8 cellular contexts compared by ENCODE assay signal in the genomic region with DNA sequence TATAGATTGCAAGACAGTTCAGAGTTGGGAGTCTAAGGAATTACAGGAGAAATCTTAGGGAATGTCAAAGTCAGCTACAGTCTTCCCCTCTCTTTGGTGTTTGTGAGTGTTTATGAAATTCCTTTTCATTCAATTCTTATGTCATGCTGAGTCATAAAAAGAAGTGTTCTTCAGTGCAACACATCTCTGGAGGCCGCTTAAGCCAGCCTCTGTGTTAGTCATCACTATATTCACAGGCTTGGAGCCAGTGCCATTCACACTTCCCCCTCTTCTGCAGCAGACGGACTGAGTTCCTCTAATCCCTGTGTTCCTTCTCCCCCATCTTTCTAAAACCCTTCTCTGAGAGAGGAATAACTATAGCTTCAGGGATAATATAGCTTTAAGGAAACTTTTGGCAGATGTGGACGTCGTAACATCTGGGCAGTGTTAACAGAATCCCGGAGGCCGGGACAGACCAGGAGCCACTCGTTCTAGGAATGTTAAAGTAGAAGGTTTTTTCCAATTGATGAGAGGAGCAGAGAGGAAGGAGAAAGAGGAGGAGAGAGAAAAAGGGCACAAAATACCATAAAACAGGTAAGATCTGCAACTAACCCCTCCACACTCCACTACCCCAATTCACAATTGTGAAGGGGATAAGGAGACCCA. TPM values are rescaled to one million over a fixed set of nuclear protein-coding genes. Genes with fewer than 3 reads are reported as not detected.
DNase-seq lines count a peak whose midpoint lies in the region; ATAC-seq, FAIRE-seq and TF ChIP-seq lines count a peak whose summit lies in the region.

Gene SRPX2, plus strand, starts transcription at position 257 of the 645 bp plus-strand sequence. CDS start 2,124 bp downstream, outside the sequence.

- no peak within 1 kb of the TSS for H3K4me2 ChIP-seq in Karpas-422 (ENCODE audit: low read depth, low read length, poor library complexity, severe bottlenecking)

- no peaks in the 10 kb centered on the region for H3K9me3 ChIP-seq in naive thymus-derived CD4-positive, alpha-beta T cell (ENCODE audit: control insufficient read depth in 2 of 3, low read length in 3 of 3)
- no peaks in the 10 kb centered on the region for H3K9me3 ChIP-seq in Karpas-422 (ENCODE audit: low read length)

- no peaks in the 10 kb centered on the region for H3K27me3 Mint-ChIP-seq in chondrocyte (ENCODE audit: low read depth)
- H3K27me3 Mint-ChIP-seq in naive thymus-derived CD4-positive, alpha-beta T cell = peaks cover 9 to 26% (median 12%) of the 10 kb centered on the region in 5 donors

- H3K36me3 ChIP-seq in naive thymus-derived CD4-positive, alpha-beta T cell (ENCODE audit: control insufficient read depth in 2 of 3, insufficient read depth in 3 of 3, low read length in 3 of 3) = no peaks in the 10 kb centered on the region
- no peaks in the 10 kb centered on the region for H3K36me3 ChIP-seq in Karpas-422 (ENCODE audit: insufficient read depth, low read length)

- no peak within 1 kb of the TSS for H3K9ac ChIP-seq in Karpas-422 (ENCODE audit: low read length)

- H3K4me1 Mint-ChIP-seq in chondrocyte (ENCODE audit: low read depth) = peaks cover 56% of the 10 kb centered on the region
- H3K4me1 Mint-ChIP-seq in naive thymus-derived CD4-positive, alpha-beta T cell = peaks cover 0 to 2% (median 0%) of the 10 kb centered on the region in 7 donors

- no peaks in the 10 kb centered on the region for H3K9me2 ChIP-seq in Karpas-422 (replicated peaks; ENCODE audit: insufficient read depth, low read length)

- H3K4me3 Mint-ChIP-seq in chondrocyte (ENCODE audit: unreplicated experiment) = peak within 1 kb of the TSS; percentile 57
- no peak within 1 kb of the TSS for H3K4me3 Mint-ChIP-seq in naive thymus-derived CD4-positive, alpha-beta T cell

- FAIRE-seq in HTR-8/SVneo (lab: Jason Lieb, UNC) = no peak

- H3K36me3 Mint-ChIP-seq in chondrocyte (ENCODE audit: low read depth) = no peaks in the 10 kb centered on the region
- H3K36me3 Mint-ChIP-seq in naive thymus-derived CD4-positive, alpha-beta T cell = no peaks in the 10 kb centered on the region

- peaks cover 6% of the 10 kb centered on the region for H3K9me3 Mint-ChIP-seq in chondrocyte (ENCODE audit: low read depth)
- H3K9me3 Mint-ChIP-seq in naive thymus-derived CD4-positive, alpha-beta T cell = no peaks in the 10 kb centered on the region

- DNase-seq in Ammon's horn (ENCODE audit: low spot score) (peak; percentile 56), HTR-8/SVneo (ENCODE audit: insufficient read length, low spot score) (peak; percentile 14), chondrocyte (ENCODE audit: low spot score) (no peak), myocyte (ENCODE audit: low read depth) (peak; percentile 69), Karpas-422 (no peak), GM10248 (ENCODE audit: extremely low spot score) (no peak)
- DNase-seq in naive thymus-derived CD4-positive, alpha-beta T cell = no peak
- no peak for DNase-seq in activated effector memory CD4-positive, alpha-beta T cell treated with anti-CD3 and anti-CD28 coated beads, Interleukin-2, amount 50 U/mL, for 16 hours

- no peak within 1 kb of the TSS for H2AFZ ChIP-seq in Karpas-422 (ENCODE audit: low read length)

- intact Hi-C loops in naive thymus-derived CD4-positive, alpha-beta T cell (cut with micrococcal nuclease) = no loop called here

- H3K79me2 ChIP-seq in Karpas-422 (ENCODE audit: low read length) = no peaks in the 10 kb centered on the region

- H3K27ac ChIP-seq in naive thymus-derived CD4-positive, alpha-beta T cell (ENCODE audit: low read depth, low read length) = no peak within 1 kb of the TSS
- no peak within 1 kb of the TSS for H3K27ac ChIP-seq in Karpas-422 (ENCODE audit: low read length)

- TF ChIP-seq CTCF in chondrocyte (IDR thresholded peaks at IDR 0.05) (no peak), GM10248 (IDR thresholded peaks at IDR 0.05; ENCODE audit: control extremely low read depth, extremely low read depth, low read depth, missing control alignments) (no peak)

- ATAC-seq in naive thymus-derived CD4-positive, alpha-beta T cell = no peak

- POLR2A ChIA-PET in naive thymus-derived CD4-positive, alpha-beta T cell (lab: Charles Lee) = no interaction called here
- POLR2A ChIA-PET in GM10248 (lab: Yijun Ruan, JAX) = no interaction called here

- no peaks in the 10 kb centered on the region for H3K27me3 ChIP-seq in naive thymus-derived CD4-positive, alpha-beta T cell (ENCODE audit: control insufficient read depth in 2 of 2, insufficient read depth in 2 of 2, low read length in 2 of 2)
- H3K27me3 ChIP-seq in Karpas-422 (ENCODE audit: low read length) = no peaks in the 10 kb centered on the region

- peak within 1 kb of the TSS; percentile 95 for H3K27ac Mint-ChIP-seq in chondrocyte (ENCODE audit: unreplicated experiment)
- no peak within 1 kb of the TSS for H3K27ac Mint-ChIP-seq in naive thymus-derived CD4-positive, alpha-beta T cell

- no peaks in the 10 kb centered on the region for H4K20me1 ChIP-seq in Karpas-422 (ENCODE audit: insufficient read depth, low read depth, low read length)

- H3K4me1 ChIP-seq in naive thymus-derived CD4-positive, alpha-beta T cell (ENCODE audit: control insufficient read depth in 2 of 2, insufficient read depth in 2 of 2, low read length in 2 of 2) = no peaks in the 10 kb centered on the region
- peaks cover 13% of the 10 kb centered on the region for H3K4me1 ChIP-seq in Karpas-422 (ENCODE audit: low read length)

- CTCF ChIA-PET in naive thymus-derived CD4-positive, alpha-beta T cell (lab: Charles Lee) = no interaction called here
- CTCF ChIA-PET in GM10248 (lab: Yijun Ruan, JAX) = interaction anchor here (1.5 kb wide), 1 partner anchor 19 kb away, joined by 3 read pairs; no protein-coding TSS in a partner anchor

- H3K4me3 ChIP-seq in naive thymus-derived CD4-positive, alpha-beta T cell (ENCODE audit: low read length) = no peak within 1 kb of the TSS
- no peak within 1 kb of the TSS for H3K4me3 ChIP-seq in Karpas-422 (ENCODE audit: low read length)

RNA-seq across cellular contexts. Expression of gene SRPX2, which starts in this region (rescaled TPM):
- 10.0 to 21.1 TPM (median 10.8 TPM) in 3 replicates for total RNA-seq in chondrocyte
- 42.1 and 67.7 TPM in 2 replicates for total RNA-seq in myocyte
- polyA plus RNA-seq in myocyte (2012) = 31.6 TPM
- total RNA-seq in naive thymus-derived CD4-positive, alpha-beta T cell = not detected
- not detected for polyA plus RNA-seq in naive thymus-derived CD4-positive, alpha-beta T cell
- not detected in 2 replicates for total RNA-seq in Karpas-422 (2014; rRNA removed; shearing (Covaris generic); ENCODE audit: low replicate concordance)

Comparison
In these comparisons a context has a peak if more than half of its experiments do, and no peak if none do; other contexts are left out.
1. RNA of gene SRPX2 (total RNA-seq): 42.1 to 67.7 TPM in myocyte and 10.0 to 21.1 TPM in chondrocyte; not detected in naive thymus-derived CD4-positive, alpha-beta T cell and not detected in Karpas-422; every median in the first group is over 10 times any median in the second.
2. DNase-seq: peak in Ammon's horn (single experiment), HTR-8/SVneo (single experiment) and myocyte (single experiment); none in chondrocyte (single experiment), naive thymus-derived CD4-positive, alpha-beta T cell (0 of 9), Karpas-422 (single experiment), activated effector memory CD4-positive, alpha-beta T cell treated with anti-CD3 and anti-CD28 coated beads, Interleukin-2, amount 50 U/mL, for 16 hours (single experiment) and GM10248 (single experiment).